1 cellular context compared by ENCODE assay signal in genomic region chr2:241880311-241881073, GRCh38.
TF ChIP-seq lines count a peak whose summit lies in the region.

No MANE protein-coding gene starts in this region.

TF ChIP-seq in GM23338, 12 proteins besides CTCF, POLR2A, EP300 and RAD21 (continued from another document):
- TF ChIP-seq ZNF462 (CRISPR knock-in tag; IDR thresholded peaks at IDR 0.05) = no peak
TF ChIP-seq in GM23338: peak in this region for 0.
